ENCODE assay signal across 16 cellular contexts in the genomic region with DNA sequence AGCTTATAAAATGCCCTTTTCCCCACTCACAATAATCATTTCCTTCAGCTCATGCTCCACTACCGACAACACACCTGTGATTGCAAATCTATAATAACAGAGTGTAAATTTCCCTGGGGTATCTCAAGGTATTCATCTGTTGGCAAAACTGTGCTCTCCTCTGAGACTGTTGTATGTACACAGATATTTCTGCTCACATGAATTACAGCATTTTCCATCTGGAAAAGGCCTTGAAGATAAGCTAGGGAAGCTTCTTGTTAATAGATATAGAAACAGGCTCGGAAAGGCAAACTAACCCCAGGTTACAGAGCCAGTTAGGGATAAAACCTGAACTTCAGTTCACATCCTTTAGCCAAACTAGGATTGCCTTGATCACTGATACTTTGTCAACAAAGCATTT.
DNase-seq lines count a peak whose midpoint lies in the region; ATAC-seq, FAIRE-seq and TF ChIP-seq lines count a peak whose summit lies in the region.
"Had no signal": no experiment of that assay in that cellular context is flagged by ENCODE, and none has a peak within 500 bp of the region (broad histone marks: within the 10 kb centered on the region; RNA-seq: fewer than 3 reads in every experiment).

No MANE protein-coding gene starts in this region.

- peak overlapping the region; percentile 87 for H4K91ac ChIP-seq in IMR-90 (ENCODE audit: insufficient read depth, low read depth, low read length)

- H3K4me2 ChIP-seq in IMR-90 (ENCODE audit: low read depth, low read length) (no peak overlapping the region), HepG2 (ENCODE audit: low read depth, low read length) (peak overlapping the region; percentile 16)
- H3K4me2 ChIP-seq: KMS-11 had no signal

- FAIRE-seq in HepG2 (lab: Jason Lieb, UNC) = peak; percentile 65

- H2AK5ac ChIP-seq in IMR-90 (ENCODE audit: low read depth, low read length) = peak overlapping the region; percentile 64; the same call in 1 of the 2 replicates

- peak overlapping the region; percentile 87 for H4K5ac ChIP-seq in IMR-90 (ENCODE audit: low read depth, low read length)

- H2AFZ ChIP-seq in IMR-90 (replicated peaks; ENCODE audit: low read length, poor library complexity) (no peak overlapping the region), HepG2 (ENCODE audit: low read length) (peak overlapping the region; percentile 60)

- H4K8ac ChIP-seq in IMR-90 (ENCODE audit: low read depth in 2 of 2, low read length in 2 of 2) = peak overlapping the region; percentile 45 to 90

- H3K36me3 ChIP-seq in IMR-90 (ENCODE audit: control insufficient read depth, insufficient read depth, low read length) (no peaks in the 10 kb centered on the region), WERI-Rb-1 (no peaks in the 10 kb centered on the region), HepG2 (replicated peaks in 1 of 2; ENCODE audit: control insufficient read depth in 1 of 2, insufficient read depth in 2 of 2, low read length in 2 of 2) (no peaks in the 10 kb centered on the region), spleen (no peaks in the 10 kb centered on the region)

- intact Hi-C loops in IMR-90 (cut with micrococcal nuclease) = no loop called here
- intact Hi-C loops in HepG2 (cut with micrococcal nuclease; ENCODE audit: unreplicated experiment) = no loop called here
- intact Hi-C loops in spleen (cut with DNase I; ENCODE audit: low total_unique reads) = no loop called here

- BruUV-seq in IMR-90 (replicated peaks; lab: Mats Ljungman, UMichigan) = no TSS peak
- BruUV-seq in HepG2 (replicated peaks; lab: Mats Ljungman, UMichigan) = no TSS peak

- no peaks in the 10 kb centered on the region for H3K9me3 Mint-ChIP-seq in immature natural killer cell
- H3K9me3 Mint-ChIP-seq: activated B cell treated with CpG ODN at 0.5 μM for 24 hours; stimulated activated naive CD8-positive, alpha-beta T cell treated with anti-CD3 and anti-CD28 coated beads, Interleukin-15, Interleukin-2, amounts not matched to agents 100 ng/mL and 50 ng/mL, for 24 hours had no signal

- H3K27me3 ChIP-seq in IMR-90 (ENCODE audit: control insufficient read depth, insufficient read depth, low read length) (no peaks in the 10 kb centered on the region), WERI-Rb-1 (ENCODE audit: insufficient read depth, low read depth, severe bottlenecking) (no peaks in the 10 kb centered on the region), HepG2 (ENCODE audit: control insufficient read depth in 1 of 2, insufficient read depth in 2 of 2, low read length in 2 of 2) (no peaks in the 10 kb centered on the region), spleen (replicated peaks in 1 of 7) (no peaks in the 10 kb centered on the region)

- dilution Hi-C loops in IMR-90 (cut with HindIII; ENCODE audit: low sequenced_read_pairs, unreplicated experiment) = no loop called here

- TF ChIP-seq RAD21 in IMR-90 (IDR thresholded peaks at IDR 0.05; ENCODE audit: low read length) = no peak
- TF ChIP-seq RAD21 in HepG2 (CRISPR knock-in tag; IDR thresholded peaks at IDR 0.05) = no peak

- no peaks in the 10 kb centered on the region for H3K36me3 Mint-ChIP-seq in immature natural killer cell

- in situ Hi-C loops in IMR-90 (cut with MboI; ENCODE audit: low sequenced_read_pairs) (no loop called here), HepG2 (cut with HindIII; ENCODE audit: extremely low pct_ligation_motif_present, low pct_unique_long_range_greater_than_20kb) (no loop called here)

- H3K9me3 ChIP-seq in IMR-90 (ENCODE audit: control insufficient read depth, insufficient read depth, low read length) (no peaks in the 10 kb centered on the region), WERI-Rb-1 (ENCODE audit: severe bottlenecking) (no peaks in the 10 kb centered on the region), HepG2 (ENCODE audit: low read length) (no peaks in the 10 kb centered on the region), spleen (no peaks in the 10 kb centered on the region)

- H3K4ac ChIP-seq in IMR-90 (ENCODE audit: low read depth, low read length) = peak overlapping the region; percentile 98

- H2BK5ac ChIP-seq in IMR-90 (ENCODE audit: low read depth, low read length, poor library complexity, severe bottlenecking) = peak overlapping the region; percentile 93

- H3K23ac ChIP-seq in IMR-90 (ENCODE audit: low read depth, low read length) = peak overlapping the region; percentile 87; the same call in 1 of the 2 replicates

- TF ChIP-seq EP300 in HepG2 (IDR thresholded peaks at IDR 0.05; ENCODE audit: low read depth in 2 of 2, low read length in 2 of 2) = no peak; a peak in 1 of 4 replicates
- no peak for TF ChIP-seq EP300 in HepG2 (CRISPR knock-in tag; IDR thresholded peaks at IDR 0.05; ENCODE audit: borderline replicate concordance)

- H3K79me1 ChIP-seq in IMR-90 (ENCODE audit: low read depth in 1 of 2, low read length in 2 of 2) = peaks cover 0 to 13% of the 10 kb centered on the region in 2 experiments; a peak in 2 of 4 replicates

- H3K4me3 Mint-ChIP-seq in immature natural killer cell = no peak overlapping the region
- H3K4me3 Mint-ChIP-seq: activated B cell treated with CpG ODN at 0.5 μM for 24 hours; stimulated activated naive CD8-positive, alpha-beta T cell treated with anti-CD3 and anti-CD28 coated beads, Interleukin-15, Interleukin-2, amounts not matched to agents 100 ng/mL and 50 ng/mL, for 24 hours had no signal

- H3K27ac ChIP-seq in IMR-90 (ENCODE audit: insufficient read depth, low read length) (peak overlapping the region; percentile 89), WERI-Rb-1 (peak overlapping the region; percentile 39), HepG2 (ENCODE audit: extremely low read length, insufficient read depth, low read length) (peak overlapping the region; percentile 48), spleen (peak overlapping the region in 7 of 8 donors; percentile 30 to 79 (median 71))
- H3K27ac ChIP-seq: KMS-11 had no signal

- H3K56ac ChIP-seq in IMR-90 (ENCODE audit: extremely low read depth, insufficient read depth, low read length) = peak overlapping the region; percentile 81; the same call in 1 of the 2 replicates

- peak overlapping the region; percentile 98 for H2BK20ac ChIP-seq in IMR-90 (ENCODE audit: low read depth, low read length)

- TF ChIP-seq POLR2A in IMR-90 (IDR thresholded peaks at IDR 0.05; ENCODE audit: low read depth, low read length) = no peak
- no peak for TF ChIP-seq POLR2A in HepG2 (IDR thresholded peaks at IDR 0.05; ENCODE audit: insufficient read depth in 1 of 2, low read depth in 2 of 2, low read length in 2 of 2)
- TF ChIP-seq POLR2A in spleen (IDR thresholded peaks at IDR 0.05) = no peak

- H4K20me1 ChIP-seq in IMR-90 (ENCODE audit: insufficient read depth, low read length) (no peaks in the 10 kb centered on the region), HepG2 (ENCODE audit: insufficient read depth, low read length) (no peaks in the 10 kb centered on the region)

- H3K4me3 ChIP-seq in IMR-90 (ENCODE audit: insufficient read depth, low read depth, low read length) = no peak overlapping the region
- no peak overlapping the region for H3K4me3 ChIP-seq in WERI-Rb-1 (ENCODE audit: low read depth, low read length)
- H3K4me3 ChIP-seq in HepG2 (replicated peaks in 1 of 3; ENCODE audit: insufficient read depth in 1 of 3, low read depth in 2 of 3, low read length in 3 of 3) = no peak overlapping the region
- no peak overlapping the region for H3K4me3 ChIP-seq in spleen

- no peak for ATAC-seq in IMR-90 (ENCODE audit: low read depth)
- ATAC-seq in HepG2 = peak; percentile 49
- ATAC-seq in GM21737 (IDR thresholded peaks at IDR 0.05; ENCODE audit: unreplicated experiment) = no peak

- WGBS in IMR-90 (ENCODE audit: extremely low coverage in 2 of 2, insufficient read length in 1 of 2), 2 experiments = no CpG with 5 or more reads among the region's 2 CpGs
- WGBS in HepG2 (ENCODE audit: low lambda C conversion rate) = 38% methylated on average over 2 of the region's 2 CpGs
- 68 to 87% (median 79%) methylated on average over 2 of the region's 2 CpGs for WGBS in spleen, 5 donors

- H3K18ac ChIP-seq in IMR-90 (ENCODE audit: low read depth, low read length) = peak overlapping the region; percentile 58

- H3K4me1 ChIP-seq in IMR-90 (ENCODE audit: control insufficient read depth, insufficient read depth, low read length) = peaks cover 25% of the 10 kb centered on the region
- H3K4me1 ChIP-seq in HepG2 (ENCODE audit: insufficient read depth, low read length) = peaks cover 57% of the 10 kb centered on the region
- peaks cover 0 to 40% (median 16%) of the 10 kb centered on the region in 6 donors for H3K4me1 ChIP-seq in spleen

- no peak overlapping the region for H2AK9ac ChIP-seq in IMR-90 (replicated peaks; ENCODE audit: low read depth, low read length, poor library complexity)

- H3K79me2 ChIP-seq in HepG2 (ENCODE audit: insufficient read depth, low read length) = no peaks in the 10 kb centered on the region

- peak overlapping the region; percentile 75 for H2BK15ac ChIP-seq in IMR-90 (ENCODE audit: low read depth, low read length)

- H3K27me3 Mint-ChIP-seq in immature natural killer cell (ENCODE audit: low read depth in 3 of 3) = no peaks in the 10 kb centered on the region
- H3K27me3 Mint-ChIP-seq: stimulated activated naive CD8-positive, alpha-beta T cell treated with anti-CD3 and anti-CD28 coated beads, Interleukin-15, Interleukin-2, amounts not matched to agents 100 ng/mL and 50 ng/mL, for 24 hours had no signal

- H3K4me1 Mint-ChIP-seq in immature natural killer cell = peaks cover 15% of the 10 kb centered on the region in 2 donors
- H3K4me1 Mint-ChIP-seq: activated B cell treated with CpG ODN at 0.5 μM for 24 hours had no signal

- peak overlapping the region; percentile 99 for H2BK120ac ChIP-seq in IMR-90 (ENCODE audit: low read depth, low read length)

- CTCF ChIA-PET in IMR-90 (lab: Yijun Ruan, JAX) = interaction anchor here (0.6 to 1.4 kb wide), 3 partner anchors 8 to 108 kb away, joined by 4 read pairs; no protein-coding TSS in a partner anchor
- CTCF ChIA-PET in HepG2 (lab: Yijun Ruan, JAX; ENCODE audit: low intra/inter-chr PET ratio, low total read pairs) = no interaction called here

- DNase-seq in IMR-90 (no peak), WERI-Rb-1 (no peak), HepG2 (ENCODE audit: low spot score) (no peak), spleen (no peak), immature natural killer cell (no peak)
- DNase-seq in activated CD4-positive, alpha-beta T cell treated with anti-CD3 and anti-CD28 coated beads for 4 hours = no peak
- DNase-seq in effector CD4-positive, alpha-beta T cell = no peak
- DNase-seq: activated B cell treated with CpG ODN at 0.5 μM for 24 hours; activated T-cell treated with anti-CD3 and anti-CD28 coated beads, Interleukin-2, amount 50 U/mL, for 72 hours; erythroblast; NCI-H2227 treated with DMSO at 0.1 percent for 48 hours; nucleus accumbens; stimulated activated CD4-positive, alpha-beta T cell treated with anti-CD3 and anti-CD28 coated beads, Interleukin-2, amount 100 ng/mL, for 24 hours had no signal

- H3K14ac ChIP-seq in IMR-90 (replicated peaks; ENCODE audit: low read depth, low read length) = peak overlapping the region; percentile 91

- H3K27ac Mint-ChIP-seq in immature natural killer cell = no peak overlapping the region
- H3K27ac Mint-ChIP-seq: activated B cell treated with CpG ODN at 0.5 μM for 24 hours had no signal

- peaks cover 12% of the 10 kb centered on the region for H3K9me1 ChIP-seq in IMR-90 (ENCODE audit: insufficient read depth, low read length)

- peak overlapping the region; percentile 24; the same call in 1 of the 2 replicates for H3K9ac ChIP-seq in IMR-90 (ENCODE audit: low read depth, low read length)
- H3K9ac ChIP-seq in HepG2 (ENCODE audit: insufficient read depth, low read depth, low read length) = 0 out of 2 replicates have a peak overlapping the region, but pooled peaks have one; percentile 2
- H3K9ac ChIP-seq: KMS-11 had no signal

- POLR2A ChIA-PET in IMR-90 (lab: Charles Lee; ENCODE audit: unreplicated experiment) (no interaction called here), HepG2 (lab: Yijun Ruan, JAX) (interaction anchor here (0.8 to 1.6 kb wide), 2 partner anchors 56 to 310 kb away, joined by 3 read pairs; partner anchors contain the start of gene PHLDA1)

- TF ChIP-seq CTCF in IMR-90 (conservative IDR thresholded peaks at IDR 0.05; ENCODE audit: low read depth, low read length) = no peak
- TF ChIP-seq CTCF in WERI-Rb-1 (IDR thresholded peaks at IDR 0.05; ENCODE audit: low read depth, low read length) = no peak
- TF ChIP-seq CTCF in HepG2 (CRISPR knock-in tag; IDR thresholded peaks at IDR 0.05) = no peak
- TF ChIP-seq CTCF in spleen (IDR thresholded peaks at IDR 0.05 in 8 of 11, conservative IDR thresholded peaks at IDR 0.05 in 3 of 11) = no peak

Comparison
In these comparisons a context has a peak if more than half of its experiments do, and no peak if none do; other contexts are left out.
1. H3K27ac ChIP-seq: peak in every context shown above with its lines; median percentile 89 in IMR-90; 71 in spleen; 48 in HepG2; 39 in WERI-Rb-1.